8 cellular contexts compared by ENCODE assay signal in the genomic region with DNA sequence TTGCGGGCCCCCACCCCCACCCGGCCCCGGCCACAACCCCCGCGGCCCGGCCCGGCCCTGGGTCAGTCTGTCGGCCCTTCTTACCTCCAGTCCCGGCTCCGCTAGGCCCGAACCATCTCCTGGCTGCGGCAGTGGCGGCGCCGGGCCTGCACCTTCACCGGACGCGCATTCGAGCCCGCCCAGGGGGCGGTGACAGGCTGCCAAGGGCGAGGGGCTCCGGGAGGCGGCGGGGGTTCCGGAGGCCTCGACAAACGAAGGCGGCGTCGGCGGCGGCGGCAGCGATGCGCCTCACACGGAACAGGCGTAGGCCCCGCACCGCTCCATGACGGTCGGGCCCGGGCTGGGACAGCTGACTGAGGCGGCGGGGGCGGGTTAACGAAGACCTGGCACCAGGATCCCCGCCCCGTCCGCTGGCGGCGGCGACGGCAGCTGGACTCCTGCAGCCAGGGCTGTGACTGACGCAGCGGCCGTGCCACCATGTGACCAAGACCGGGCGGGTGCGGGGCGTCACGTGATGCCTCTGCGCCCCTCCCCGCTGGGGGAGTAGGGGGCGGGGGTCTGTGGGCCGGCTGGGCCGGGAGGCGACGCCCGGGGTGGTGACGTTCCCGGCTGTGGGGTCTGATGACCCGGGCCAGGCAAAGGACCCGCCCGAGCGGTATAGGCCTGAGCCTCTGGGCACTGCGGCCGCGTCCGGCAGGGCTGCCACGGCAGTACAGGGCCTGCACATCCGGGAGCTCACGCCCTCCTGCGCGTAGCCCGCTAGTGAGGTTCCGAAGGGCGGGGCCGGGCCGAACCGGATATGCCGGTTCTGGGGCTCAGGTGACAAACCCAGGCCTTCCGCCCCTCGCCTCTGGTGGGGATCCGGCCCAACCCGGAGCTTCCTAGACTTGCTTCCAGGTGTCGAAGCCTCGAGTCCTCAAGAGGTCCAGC. TPM values are rescaled to one million over a fixed set of nuclear protein-coding genes. Genes with fewer than 3 reads are reported as not detected.
DNase-seq lines count a peak whose midpoint lies in the region; ATAC-seq and TF ChIP-seq lines count a peak whose summit lies in the region.

Gene AFF4, minus strand, starts transcription at position 460 of the 930 bp plus-strand sequence. CDS start 26,445 bp downstream, outside the sequence.

- peaks cover 7% of the 10 kb centered on the region for H3K36me3 Mint-ChIP-seq in activated CD4-positive, alpha-beta T cell treated with anti-CD3 and anti-CD28 coated beads, Interleukin-2, amount 10 ng/mL, durations not matched to agents 24 days and 14 days (ENCODE audit: low read depth)

- peaks cover 20% of the 10 kb centered on the region for H3K4me1 Mint-ChIP-seq in activated CD4-positive, alpha-beta T cell treated with anti-CD3 and anti-CD28 coated beads, Interleukin-2, amount 10 ng/mL, durations not matched to agents 24 days and 14 days

- peak within 1 kb of the TSS; percentile 92 for H3K4me3 Mint-ChIP-seq in activated CD4-positive, alpha-beta T cell treated with anti-CD3 and anti-CD28 coated beads, Interleukin-2, amount 10 ng/mL, durations not matched to agents 24 days and 14 days

- intact Hi-C loops in activated CD4-positive, alpha-beta T cell treated with anti-CD3 and anti-CD28 coated beads, Interleukin-2, amount 10 ng/mL, durations not matched to agents 24 days and 14 days (cut with micrococcal nuclease) = loop anchor here (1.0 kb wide), 2 partner anchors 63 to 88 kb away; partner anchors contain the start of gene ZCCHC10

- peak within 1 kb of the TSS; percentile 93 for H3K27ac Mint-ChIP-seq in activated CD4-positive, alpha-beta T cell treated with anti-CD3 and anti-CD28 coated beads, Interleukin-2, amount 10 ng/mL, durations not matched to agents 24 days and 14 days

- TF ChIP-seq CTCF in coronary artery (IDR thresholded peaks at IDR 0.05) = no peak

- ATAC-seq in GM19035 (IDR thresholded peaks at IDR 0.05; ENCODE audit: unreplicated experiment) = peak; percentile 92
- ATAC-seq in HG03354 (IDR thresholded peaks at IDR 0.05; ENCODE audit: poor library complexity, severe bottlenecking, unreplicated experiment) = peak; percentile 95

- H3K9me3 Mint-ChIP-seq in activated CD4-positive, alpha-beta T cell treated with anti-CD3 and anti-CD28 coated beads, Interleukin-2, amount 10 ng/mL, durations not matched to agents 24 days and 14 days = no peaks in the 10 kb centered on the region

- H3K4me3 ChIP-seq in coronary artery = peak within 1 kb of the TSS; percentile 99

- DNase-seq in AML-193 (lab: John Stamatoyannopoulos, UW) = peak; percentile 83 to 91
- peak; percentile 77 for DNase-seq in NCI-H510A (lab: John Stamatoyannopoulos, UW)
- DNase-seq in activated CD4-positive, alpha-beta T cell treated with anti-CD3 and anti-CD28 coated beads, Interleukin-2, amount 10 ng/mL, durations not matched to agents 24 days and 14 days = peak; percentile 96
- DNase-seq in coronary artery (ENCODE audit: low spot score) = peak; percentile 98
- DNase-seq in left kidney (ENCODE audit: low read depth, low spot score) = peak; percentile 99
- peak; percentile 84 to 91 for DNase-seq in stimulated activated CD4-positive, alpha-beta T cell treated with anti-CD3 and anti-CD28 coated beads, Interleukin-2, amount 100 ng/mL, for 24 hours

- peaks cover 2% of the 10 kb centered on the region for H3K27me3 Mint-ChIP-seq in activated CD4-positive, alpha-beta T cell treated with anti-CD3 and anti-CD28 coated beads, Interleukin-2, amount 10 ng/mL, durations not matched to agents 24 days and 14 days

- H3K27ac ChIP-seq in coronary artery = peak within 1 kb of the TSS; percentile 99 to 100

RNA-seq across cellular contexts. Expression of gene AFF4, which starts in this region (rescaled TPM):
- 32.3 and 32.7 TPM in 2 replicates for total RNA-seq in activated CD4-positive, alpha-beta T cell treated with anti-CD3 and anti-CD28 coated beads, Interleukin-2, amount 10 ng/mL, durations not matched to agents 24 days and 14 days

Comparison
In these comparisons a context has a peak if more than half of its experiments do, and no peak if none do; other contexts are left out.
1. Peak in every context shown above with its lines: DNase-seq, ATAC-seq, H3K4me3 ChIP-seq and H3K27ac ChIP-seq.